9 cellular contexts compared by ENCODE assay signal in the genomic region with DNA sequence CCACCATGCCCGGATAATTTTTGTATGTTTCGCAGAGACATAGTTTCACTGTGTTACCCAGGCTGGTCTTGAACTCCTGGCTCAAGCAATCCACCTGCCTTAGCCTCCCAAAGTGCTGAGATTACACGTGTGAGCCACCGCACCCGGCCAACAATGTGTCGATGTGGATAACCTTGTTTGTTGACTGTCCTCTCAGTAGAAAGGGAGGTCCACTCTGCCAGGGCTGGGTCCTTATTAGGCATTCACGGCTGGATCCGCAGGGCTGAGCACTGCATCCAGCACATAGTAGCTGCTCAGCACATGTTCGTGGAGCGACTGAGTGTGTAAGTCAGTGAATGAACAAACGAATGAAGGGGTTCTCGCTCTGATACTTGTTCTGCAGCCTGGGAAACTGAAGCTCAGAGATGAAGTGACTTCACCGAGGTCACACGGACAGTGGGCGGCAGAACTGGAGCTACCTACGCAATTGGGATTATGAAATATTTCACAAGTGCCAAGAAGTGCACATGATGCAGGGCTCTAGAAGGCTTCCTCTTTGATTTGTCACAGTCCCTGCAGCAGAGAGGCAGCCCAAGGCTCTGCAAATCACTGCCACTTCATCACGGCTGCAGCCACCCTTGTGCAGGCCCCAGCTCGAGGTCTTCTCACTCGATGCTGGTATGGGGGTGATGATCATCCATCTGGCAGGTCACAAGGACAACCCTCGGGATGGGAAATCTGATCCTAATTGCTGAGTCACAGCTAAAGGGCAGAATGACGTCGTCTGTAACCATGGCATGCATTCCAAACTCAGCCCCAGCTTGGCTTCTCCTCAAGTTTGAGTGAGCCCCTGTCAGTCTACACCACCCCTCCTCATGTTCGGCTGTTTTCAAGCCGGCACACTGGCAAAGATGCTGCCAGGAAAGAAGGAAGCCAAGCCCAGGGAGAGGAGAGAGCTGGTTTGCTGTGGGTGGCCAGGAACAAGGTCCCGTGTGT. TPM values are rescaled to one million over a fixed set of nuclear protein-coding genes. Genes with fewer than 3 reads are reported as not detected.
DNase-seq lines count a peak whose midpoint lies in the region; ATAC-seq and TF ChIP-seq lines count a peak whose summit lies in the region.
"Had no signal": no experiment of that assay in that cellular context is flagged by ENCODE, and none has a peak within 500 bp of the region (broad histone marks: within the 10 kb centered on the region; RNA-seq: fewer than 3 reads in every experiment).

No MANE protein-coding gene starts in this region.

- peak overlapping the region; percentile 99 for H3K27ac Mint-ChIP-seq in Calu3 (ENCODE audit: unreplicated experiment)

- BruUV-seq in Calu3 (replicated peaks; lab: Mats Ljungman, UMichigan), result TSS peak; percentile 82

- in situ Hi-C loops in HAP-1 (cut with MboI; ENCODE audit: low sequenced_read_pairs), result loop anchor here (10.0 to 25.0 kb wide), 3 partner anchors 115 to 678 kb away; a partner anchor contains a TSS

- intact Hi-C loops in Calu3 (cut with micrococcal nuclease; ENCODE audit: unreplicated experiment), result loop anchor here (1.0 to 2.0 kb wide), 4 partner anchors 25 to 243 kb away; no protein-coding TSS in a partner anchor
- intact Hi-C loops in cardiac septum (cut with DNase I), result loop anchor here (5.0 to 10.0 kb wide), 4 partner anchors 53 to 675 kb away; partner anchors contain the start of gene LITAF

- DNase-seq in Calu3, result peak; percentile 87
- peak; percentile 70 for DNase-seq in NCI-H1694 (lab: John Stamatoyannopoulos, UW)
- DNase-seq in amniotic epithelial cell (ENCODE audit: low read depth), result peak; percentile 95
- DNase-seq in cardiac septum (ENCODE audit: low spot score), result peak; percentile 89
- no peak for DNase-seq in HAP-1 (ENCODE audit: low spot score in 2 of 2)
- DNase-seq in NCI-H1092 (lab: John Stamatoyannopoulos, UW), result no peak

- H3K27me3 ChIP-seq in parathyroid adenoma (ENCODE audit: control insufficient read depth, insufficient read depth, low read length), result no peaks in the 10 kb centered on the region
- no peaks in the 10 kb centered on the region for H3K27me3 ChIP-seq in HAP-1 (ENCODE audit: low read depth)

- H3K4me1 ChIP-seq in parathyroid adenoma, result peaks cover 23% of the 10 kb centered on the region
- no peaks in the 10 kb centered on the region for H3K4me1 ChIP-seq in HAP-1

- CTCF ChIA-PET in Calu3 (lab: Charles Lee), result interaction anchor here (0.6 to 2.5 kb wide), 21 partner anchors 9 to 267 kb away, joined by 3 to 20 read pairs (median 6); partner anchors contain the start of gene LITAF

- peak overlapping the region; percentile 44 for H3K4me3 Mint-ChIP-seq in Calu3 (ENCODE audit: low read depth, unreplicated experiment)

- H3K27ac ChIP-seq in parathyroid adenoma, result peak overlapping the region; percentile 96

- no peaks in the 10 kb centered on the region for H3K9me3 ChIP-seq in parathyroid adenoma (ENCODE audit: control insufficient read depth, low read length)
- H3K9me3 ChIP-seq in HAP-1, result no peaks in the 10 kb centered on the region

- H3K4me3 ChIP-seq in parathyroid adenoma (ENCODE audit: low read depth, low read length), result no peak overlapping the region
- H3K4me3 ChIP-seq in HAP-1, result no peak overlapping the region

- H3K36me3 Mint-ChIP-seq in Calu3 (ENCODE audit: insufficient read depth, unreplicated experiment), result peaks cover 24% of the 10 kb centered on the region

- H3K4me1 Mint-ChIP-seq in Calu3 (ENCODE audit: low read depth, unreplicated experiment), result peaks cover 57% of the 10 kb centered on the region

- no peak for ATAC-seq in HG02763 (IDR thresholded peaks at IDR 0.05; ENCODE audit: unreplicated experiment)
- ATAC-seq: left colon had no signal

- no peaks in the 10 kb centered on the region for H3K9me3 Mint-ChIP-seq in Calu3 (ENCODE audit: low read depth, unreplicated experiment)

- no peaks in the 10 kb centered on the region for H3K79me2 ChIP-seq in parathyroid adenoma

- H3K4me2 ChIP-seq in parathyroid adenoma (ENCODE audit: low read length), result peak overlapping the region; percentile 42

- no peaks in the 10 kb centered on the region for H3K27me3 Mint-ChIP-seq in Calu3 (ENCODE audit: unreplicated experiment)

- TF ChIP-seq CTCF in Calu3 (IDR thresholded peaks at IDR 0.05; ENCODE audit: unreplicated experiment), result no peak
- no peak for TF ChIP-seq CTCF in parathyroid adenoma (IDR thresholded peaks at IDR 0.05)

- H2AFZ ChIP-seq in parathyroid adenoma, result peak overlapping the region; percentile 76

- no peak overlapping the region for H3K9ac ChIP-seq in parathyroid adenoma

- H3K36me3 ChIP-seq in parathyroid adenoma (ENCODE audit: control insufficient read depth, insufficient read depth, low read length), result no peaks in the 10 kb centered on the region
- no peaks in the 10 kb centered on the region for H3K36me3 ChIP-seq in HAP-1 (replicated peaks)

RNA-seq across cellular contexts. Expression of gene SNN, which starts 28.0 kb away (rescaled TPM):
- total RNA-seq in Calu3 (2022) (26.0 and 31.3 TPM in 2 replicates), cardiac septum (31.2 TPM)

RNA-seq across cellular contexts. Expression of gene LITAF, which starts 53.5 kb away (rescaled TPM):
- total RNA-seq in Calu3 (2022) (328 and 443 TPM in 2 replicates), cardiac septum (40.5 TPM)

Comparison
In these comparisons a context has a peak if more than half of its experiments do, and no peak if none do; other contexts are left out.
1. DNase-seq: peak in Calu3 (single experiment), NCI-H1694 (single experiment), amniotic epithelial cell (single experiment) and cardiac septum (single experiment); none in HAP-1 (0 of 2) and NCI-H1092 (single experiment).